ENCODE assay signal across 32 cellular contexts in genomic region chr2:238154570-238154969, GRCh38. TPM values are rescaled to one million over a fixed set of nuclear protein-coding genes. Genes with fewer than 3 reads are reported as not detected.
"Had no signal": no experiment of that assay in that cellular context is flagged by ENCODE, and none has a peak within 500 bp of the region (broad histone marks: within the 10 kb centered on the region; RNA-seq: fewer than 3 reads in every experiment).

No MANE protein-coding gene starts in this region.

- ATAC-seq: activated CD4-positive, alpha-beta T cell treated with anti-CD3 and anti-CD28 coated beads for 36 hours; activated CD4-positive, CD25-positive, alpha-beta regulatory T cell treated with anti-CD3 and anti-CD28 coated beads, Interleukin-2, amount 50 U/mL, for 24 hours; activated CD8-positive, alpha-beta T cell treated with anti-CD3 and anti-CD28 coated beads, Interleukin-2, amount 10 ng/mL, durations not matched to agents 7 days and 5 days; activated naive CD4-positive, alpha-beta T cell treated with anti-CD3 and anti-CD28 coated beads, Interleukin-2, amount 50 U/mL, for 72 hours; PC-3; SK-N-SH treated with all-trans-retinoic acid at 6 μM for 48 hours; T-cell; T-helper 17 cell; WTC11 had no signal

- H3K27ac ChIP-seq: brain microvascular endothelial cell, KMS-11 had no signal

- H3K9me3 ChIP-seq: Peyer's patch had no signal

- H3K27me3 ChIP-seq: brain microvascular endothelial cell had no signal

- H3K36me3 ChIP-seq: brain microvascular endothelial cell, Peyer's patch had no signal

- H3K27ac Mint-ChIP-seq: activated CD4-positive, alpha-beta T cell treated with anti-CD3 and anti-CD28 coated beads for 36 hours; activated CD4-positive, alpha-beta T cell treated with anti-CD3 and anti-CD28 coated beads, Interleukin-2, amount 10 ng/mL, durations not matched to agents 7 days and 5 days; activated CD8-positive, alpha-beta T cell treated with anti-CD3 and anti-CD28 coated beads, Interleukin-2, amount 10 ng/mL, durations not matched to agents 7 days and 5 days; activated naive CD4-positive, alpha-beta T cell treated with anti-CD3 and anti-CD28 coated beads, Interleukin-2, amount 50 U/mL, for 72 hours; activated T-cell treated with anti-CD3 and anti-CD28 coated beads, Interleukin-2, amount 50 U/mL, for 24 hours; activated T-helper 2 cell treated with anti-CD3 and anti-CD28 coated beads, Interferon-gamma antibody, Interleukin-2, Interleukin-4, amounts not matched to agents 10 μg/mL and 5 μg/mL and 100 μg/mL, durations not matched to agents 14 hours and 24 hours and 36 hours; T-cell; T-helper 17 cell; WTC11 had no signal

- H3K4me3 ChIP-seq: Peyer's patch had no signal

- H3K4me3 Mint-ChIP-seq: activated CD4-positive, alpha-beta T cell treated with anti-CD3 and anti-CD28 coated beads for 36 hours; activated CD4-positive, alpha-beta T cell treated with anti-CD3 and anti-CD28 coated beads, Interleukin-2, amount 10 ng/mL, durations not matched to agents 7 days and 5 days; activated CD8-positive, alpha-beta T cell treated with anti-CD3 and anti-CD28 coated beads, Interleukin-2, amount 10 ng/mL, durations not matched to agents 7 days and 5 days; activated T-cell treated with anti-CD3 and anti-CD28 coated beads, Interleukin-2, amount 50 U/mL, for 24 hours; T-cell; T-helper 17 cell; WTC11 had no signal

- H3K4me2 ChIP-seq: KMS-11 had no signal

- DNase-seq: activated CD4-positive, alpha-beta T cell treated with anti-CD3 and anti-CD28 coated beads for 36 hours; activated CD4-positive, alpha-beta T cell treated with anti-CD3 and anti-CD28 coated beads, Interleukin-2, amount 10 ng/mL, durations not matched to agents 7 days and 5 days; activated CD4-positive, alpha-beta T cell treated with anti-CD3 and anti-CD28 coated beads, Interleukin-2, amount 50 U/mL, for 48 hours; activated CD8-positive, alpha-beta T cell treated with anti-CD3 and anti-CD28 coated beads, Interleukin-2, amount 10 ng/mL, durations not matched to agents 7 days and 5 days; activated gamma-delta T cell; activated naive CD4-positive, alpha-beta T cell treated with Interleukin-2 at 50 U/mL for 16 hours; activated T-cell treated with anti-CD3 and anti-CD28 coated beads, Interleukin-2, amount 50 U/mL, for 24 hours; aorta; MM.1S; MV-4-11; NCI-H1092; NCI-H1436 treated with DMSO at 0.1 percent for 48 hours; NCI-H1694 treated with DMSO at 0.1 percent for 48 hours; NCI-H2029; NCI-H510A; NCI-H526; NCI-H748 treated with DMSO at 0.1 percent for 48 hours; NK-92 treated with Interleukin-12 subunit alpha and Interleukin-12 subunit beta, amount 100 ng/mL, for 24 hours; PC-3; Peyer's patch; RPMI8226; SIG-M5; T-cell; T-helper 17 cell had no signal

- H3K9ac ChIP-seq: KMS-11 had no signal

- H3K36me3 Mint-ChIP-seq: activated naive CD4-positive, alpha-beta T cell treated with anti-CD3 and anti-CD28 coated beads, Interleukin-2, amount 50 U/mL, for 72 hours; T-cell; WTC11 had no signal

- H3K9me3 Mint-ChIP-seq: activated CD4-positive, alpha-beta T cell treated with anti-CD3 and anti-CD28 coated beads, Interleukin-2, amount 10 ng/mL, durations not matched to agents 7 days and 5 days; activated T-helper 2 cell treated with anti-CD3 and anti-CD28 coated beads, Interferon-gamma antibody, Interleukin-2, Interleukin-4, amounts not matched to agents 10 μg/mL and 5 μg/mL and 100 μg/mL, durations not matched to agents 14 hours and 24 hours and 36 hours; T-cell had no signal

RNA-seq across cellular contexts. Expression of gene ERFE, which starts 4.2 kb away (rescaled TPM):
- total RNA-seq: activated CD4-positive, alpha-beta T cell treated with anti-CD3 and anti-CD28 coated beads, Interleukin-2, amount 10 ng/mL, durations not matched to agents 7 days and 5 days; T-cell; T-helper 17 cell had no signal

RNA-seq across cellular contexts. Expression of gene KLHL30, which starts 16.1 kb away (rescaled TPM):
- total RNA-seq: activated CD4-positive, alpha-beta T cell treated with anti-CD3 and anti-CD28 coated beads for 36 hours; activated CD4-positive, alpha-beta T cell treated with anti-CD3 and anti-CD28 coated beads, Interleukin-2, amount 10 ng/mL, durations not matched to agents 7 days and 5 days; activated CD8-positive, alpha-beta T cell treated with anti-CD3 and anti-CD28 coated beads, Interleukin-2, amount 10 ng/mL, durations not matched to agents 7 days and 5 days; activated naive CD4-positive, alpha-beta T cell treated with anti-CD3 and anti-CD28 coated beads, Interleukin-2, amount 50 U/mL, for 72 hours; activated T-helper 2 cell treated with anti-CD3 and anti-CD28 coated beads, Interferon-gamma antibody, Interleukin-2, Interleukin-4, amounts not matched to agents 10 μg/mL and 5 μg/mL and 100 μg/mL, durations not matched to agents 14 hours and 24 hours and 36 hours; PC-3; SK-MEL-5; T-cell; T-helper 17 cell; WTC11 had no signal

RNA-seq across cellular contexts. Expression of gene ESPNL, which starts 54.4 kb away (rescaled TPM):
- total RNA-seq: aorta, PC-3 had no signal
